Comparison of ENCODE assay signal across 8 cellular contexts in the genomic region with DNA sequence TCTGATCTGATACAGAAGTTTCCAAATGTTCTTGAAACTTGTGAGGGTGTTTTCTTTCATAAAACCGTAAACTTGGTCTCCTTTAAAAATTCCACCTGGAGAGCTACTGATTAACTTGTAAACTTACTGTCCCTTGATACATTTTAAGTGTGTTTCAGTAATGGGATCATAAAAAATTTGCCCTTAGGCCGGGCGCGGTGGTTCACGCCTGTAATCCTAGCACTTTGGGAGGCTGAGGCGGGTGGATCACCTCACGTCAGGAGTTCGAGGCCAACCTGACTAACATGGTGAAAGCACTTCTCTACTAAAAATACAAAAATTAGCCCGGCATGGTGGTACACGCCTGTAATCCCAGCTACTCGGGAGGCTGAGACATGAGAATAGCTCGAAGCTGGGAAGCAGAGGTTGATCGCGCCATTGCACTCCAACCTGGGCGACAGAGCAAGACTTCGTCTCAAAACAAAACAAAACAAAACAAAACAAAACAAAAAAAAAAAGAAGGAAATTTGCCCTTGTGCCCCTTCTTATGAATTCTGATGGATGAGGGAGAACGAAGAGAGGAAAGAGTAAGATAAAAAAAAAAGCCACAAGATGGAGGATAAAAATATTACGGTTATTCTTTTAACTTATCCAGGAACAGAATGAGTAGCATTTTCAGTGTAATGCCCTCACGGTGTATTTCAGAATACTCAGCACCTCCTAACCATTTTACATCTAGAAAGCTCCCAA. TPM values are rescaled to one million over a fixed set of nuclear protein-coding genes. Genes with fewer than 3 reads are reported as not detected.
DNase-seq lines count a peak whose midpoint lies in the region; ATAC-seq and TF ChIP-seq lines count a peak whose summit lies in the region.

No MANE protein-coding gene starts in this region.

- no peaks in the 10 kb centered on the region for H3K36me3 Mint-ChIP-seq in stimulated activated naive CD8-positive, alpha-beta T cell treated with anti-CD3 and anti-CD28 coated beads, Interleukin-15, Interleukin-2, amounts not matched to agents 100 ng/mL and 50 ng/mL, for 24 hours (ENCODE audit: low read depth)

- no peaks in the 10 kb centered on the region for H3K9me3 Mint-ChIP-seq in stimulated activated naive CD8-positive, alpha-beta T cell treated with anti-CD3 and anti-CD28 coated beads, Interleukin-15, Interleukin-2, amounts not matched to agents 100 ng/mL and 50 ng/mL, for 24 hours

- peak overlapping the region; percentile 74 for H3K4me3 Mint-ChIP-seq in stimulated activated naive CD8-positive, alpha-beta T cell treated with anti-CD3 and anti-CD28 coated beads, Interleukin-15, Interleukin-2, amounts not matched to agents 100 ng/mL and 50 ng/mL, for 24 hours

- TF ChIP-seq POLR2A in breast epithelium (IDR thresholded peaks at IDR 0.05) = no peak

- intact Hi-C loops in breast epithelium (cut with DNase I; ENCODE audit: low total_unique reads) = no loop called here

- peak overlapping the region; percentile 46 for H3K27ac Mint-ChIP-seq in stimulated activated naive CD8-positive, alpha-beta T cell treated with anti-CD3 and anti-CD28 coated beads, Interleukin-15, Interleukin-2, amounts not matched to agents 100 ng/mL and 50 ng/mL, for 24 hours

- H3K4me1 Mint-ChIP-seq in stimulated activated naive CD8-positive, alpha-beta T cell treated with anti-CD3 and anti-CD28 coated beads, Interleukin-15, Interleukin-2, amounts not matched to agents 100 ng/mL and 50 ng/mL, for 24 hours (ENCODE audit: low read depth) = peaks cover 53% of the 10 kb centered on the region

- H3K9me3 ChIP-seq in breast epithelium (no peaks in the 10 kb centered on the region), mucosa of stomach (ENCODE audit: control insufficient read depth, low read length) (no peaks in the 10 kb centered on the region)

- peak overlapping the region; percentile 32 for H3K9ac ChIP-seq in mucosa of stomach (ENCODE audit: low read length)

- peaks cover 0 to 3% of the 10 kb centered on the region in 2 donors for H3K4me1 ChIP-seq in breast epithelium
- no peaks in the 10 kb centered on the region for H3K4me1 ChIP-seq in mucosa of stomach (ENCODE audit: control insufficient read depth, insufficient read depth, low read length)

- no peak for DNase-seq in stimulated activated naive CD8-positive, alpha-beta T cell treated with anti-CD3 and anti-CD28 coated beads, Interleukin-15, Interleukin-2, amounts not matched to agents 100 U/mL and 50 U/mL, for 24 hours
- no peak for DNase-seq in breast epithelium (ENCODE audit: low spot score in 2 of 2)
- no peak for DNase-seq in NCI-H2107 (lab: John Stamatoyannopoulos, UW)
- no peak for DNase-seq in T1000 (lab: John Stamatoyannopoulos, UW)

- H3K27ac ChIP-seq in breast epithelium = peak overlapping the region in 1 of 2 donors; percentile 56

- H3K4me3 ChIP-seq in breast epithelium (peak overlapping the region; percentile 33 to 56 (median 43)), mucosa of stomach (ENCODE audit: low read length) (peak overlapping the region; percentile 21)

- H3K36me3 ChIP-seq in breast epithelium = no peaks in the 10 kb centered on the region
- no peaks in the 10 kb centered on the region for H3K36me3 ChIP-seq in mucosa of stomach (ENCODE audit: control insufficient read depth, insufficient read depth, low read length)

- no peak for TF ChIP-seq CTCF in breast epithelium (IDR thresholded peaks at IDR 0.05)

- H3K27me3 ChIP-seq in breast epithelium (no peaks in the 10 kb centered on the region), mucosa of stomach (ENCODE audit: control insufficient read depth, insufficient read depth, low read length) (no peaks in the 10 kb centered on the region)

- H3K27me3 Mint-ChIP-seq in stimulated activated naive CD8-positive, alpha-beta T cell treated with anti-CD3 and anti-CD28 coated beads, Interleukin-15, Interleukin-2, amounts not matched to agents 100 ng/mL and 50 ng/mL, for 24 hours = peaks cover 13% of the 10 kb centered on the region

- no peak for ATAC-seq in stimulated activated naive CD8-positive, alpha-beta T cell treated with anti-CD3 and anti-CD28 coated beads, Interleukin-15, Interleukin-2, amounts not matched to agents 100 U/mL and 50 U/mL, for 24 hours
- ATAC-seq in HG03139 (IDR thresholded peaks at IDR 0.05; ENCODE audit: unreplicated experiment) (no peak), HG02970 (IDR thresholded peaks at IDR 0.05; ENCODE audit: low FRiP score, unreplicated experiment) (no peak)

RNA-seq across cellular contexts. Expression of a gene that starts 32.1 kb away (rescaled TPM):
- total RNA-seq in breast epithelium = 10 to 100 TPM in 2 of 3 donors, 1 to 10 TPM in 1; 5.8 to 12.8 (median 12.7) TPM
